In genomic region chr1:61077676-61078521, GRCh38 we compare ENCODE assay signal across 8 cellular contexts. TPM values are rescaled to one million over a fixed set of nuclear protein-coding genes. Genes with fewer than 3 reads are reported as not detected.
A peak's percentile ranks its signal among the peaks of the same experiment; 100 is the strongest.
DNase-seq lines count a peak whose midpoint lies in the region; ATAC-seq, FAIRE-seq and TF ChIP-seq lines count a peak whose summit lies in the region.

No MANE protein-coding gene starts in this region.

- CTCF ChIA-PET in AG04450 (lab: Charles Lee) = interaction anchor here (0.6 to 3.9 kb wide), 10 partner anchors 8 to 666 kb away, joined by 3 to 49 read pairs (median 4); no protein-coding TSS in a partner anchor

- POLR2A ChIA-PET in AG04450 (lab: Yijun Ruan, JAX) = interaction anchor here (0.7 to 1.5 kb wide), 4 partner anchors 19 to 631 kb away, joined by 3 to 8 read pairs (median 4); no protein-coding TSS in a partner anchor

- H3K4me3 ChIP-seq in AG04450 (ENCODE audit: low read depth, low read length) (peak overlapping the region; percentile 69), right lobe of liver (peak overlapping the region; percentile 37 to 53 (median 52))

- peak; percentile 39 for FAIRE-seq in GM19239 (lab: Jason Lieb, UNC)

- H3K27me3 ChIP-seq in AG04450 (ENCODE audit: control insufficient read depth, insufficient read depth, low read length) = peaks cover under 1% of the 10 kb centered on the region
- H3K27me3 ChIP-seq in right lobe of liver = no peaks in the 10 kb centered on the region

- H3K9me3 ChIP-seq in AG04450 (ENCODE audit: control insufficient read depth, insufficient read depth, low read length) (no peaks in the 10 kb centered on the region; the same call in 1 of the 2 replicates), right lobe of liver (no peaks in the 10 kb centered on the region)

- DNase-seq in AG04450 (ENCODE audit: low read depth, low spot score) (peak; percentile 99), GM19239 (ENCODE audit: insufficient read length, low spot score) (peak; percentile 52), NCI-H774 (lab: John Stamatoyannopoulos, UW) (peak; percentile 98), ecto neural progenitor cell (ENCODE audit: low spot score) (peak; percentile 84), right lobe of liver (peak; percentile 92 to 95 (median 93))
- peak; percentile 90 to 93 for DNase-seq in activated CD4-positive, alpha-beta T cell treated with anti-CD3 and anti-CD28 coated beads, Interleukin-2, amount 50 U/mL, for 48 hours
- peak; percentile 83 for DNase-seq in stimulated activated CD4-positive, alpha-beta T cell treated with anti-CD3 and anti-CD28 coated beads, Interleukin-4, amount 100 ng/mL, for 1 hour

- ATAC-seq in HG03565 (IDR thresholded peaks at IDR 0.05; ENCODE audit: unreplicated experiment) (peak; percentile 56), right lobe of liver (peak; percentile 67 to 77 (median 72))

- peak; percentile 36 for TF ChIP-seq POLR2A in right lobe of liver (IDR thresholded peaks at IDR 0.05)

- peaks cover 0 to 34% (median 17%) of the 10 kb centered on the region in 4 donors for H3K4me1 ChIP-seq in right lobe of liver

- no peaks in the 10 kb centered on the region for H3K36me3 ChIP-seq in right lobe of liver

- WGBS in right lobe of liver (ENCODE audit: insufficient coverage, low coverage, low lambda C conversion rate, missing lambda C conversion rate) = under 1% methylated on average over 19 of the region's 19 CpGs

- intact Hi-C loops in right lobe of liver (cut with DNase I) = no loop called here

- TF ChIP-seq CTCF in AG04450 (IDR thresholded peaks at IDR 0.05; ENCODE audit: low read depth, low read length) = no peak
- TF ChIP-seq CTCF in right lobe of liver (IDR thresholded peaks at IDR 0.05) = no peak

- no peak overlapping the region for H3K27ac ChIP-seq in AG04450 (ENCODE audit: low read depth, low read length)
- peak overlapping the region; percentile 64 to 98 (median 74) for H3K27ac ChIP-seq in right lobe of liver

RNA-seq across cellular contexts. Expression of gene NFIA, which starts 4.5 kb away (rescaled TPM):
- polyA plus RNA-seq in AG04450 (2011; rRNA removed) = 3.0 and 3.9 TPM in 2 replicates
- 9.6 and 11.6 TPM in 2 replicates for polyA minus RNA-seq in AG04450 (2011; rRNA and poly(A)+ RNA removed)
- 10 to 100 TPM; 36.7 to 97.2 (median 57.9) TPM for total RNA-seq in right lobe of liver
